ENCODE assay signal across 23 cellular contexts in genomic region chr11:132047167-132047566, GRCh38.
"Had no signal": no experiment of that assay in that cellular context is flagged by ENCODE, and none has a peak within 500 bp of the region (broad histone marks: within the 10 kb centered on the region; RNA-seq: fewer than 3 reads in every experiment).

No MANE protein-coding gene starts in this region.

- H3K4me3 ChIP-seq: cardiac muscle cell, K562, SJSA1 had no signal

- H3K4me1 ChIP-seq: SJSA1 had no signal

- H3K36me3 Mint-ChIP-seq: activated CD8-positive, alpha-beta memory T cell treated with anti-CD3 and anti-CD28 coated beads, Interleukin-2, amount 10 ng/mL, durations not matched to agents 7 days and 5 days; activated naive CD4-positive, alpha-beta T cell treated with anti-CD3 and anti-CD28 coated beads, Interleukin-2, amount 50 U/mL, for 72 hours; T-cell had no signal

- H3K9me3 Mint-ChIP-seq: activated CD4-positive, alpha-beta T cell treated with anti-CD3 and anti-CD28 coated beads, Interleukin-2, amount 10 ng/mL, durations not matched to agents 24 days and 14 days; activated T-cell treated with anti-CD3 and anti-CD28 coated beads, Interleukin-2, amount 50 U/mL, for 24 hours; T-cell had no signal

- H3K4me1 Mint-ChIP-seq: activated B cell treated with CpG ODN at 0.5 μM for 24 hours; activated CD4-positive, alpha-beta T cell treated with anti-CD3 and anti-CD28 coated beads, Interleukin-2, amount 10 ng/mL, durations not matched to agents 24 days and 14 days; activated CD8-positive, alpha-beta memory T cell treated with anti-CD3 and anti-CD28 coated beads, Interleukin-2, amount 10 ng/mL, durations not matched to agents 7 days and 5 days; T-cell had no signal

- H3K27ac Mint-ChIP-seq: activated B cell treated with CpG ODN at 0.5 μM for 24 hours; activated CD4-positive, alpha-beta T cell treated with anti-CD3 and anti-CD28 coated beads, Interleukin-2, amount 10 ng/mL, durations not matched to agents 24 days and 14 days; activated CD8-positive, alpha-beta memory T cell treated with anti-CD3 and anti-CD28 coated beads, Interleukin-2, amount 10 ng/mL, durations not matched to agents 7 days and 5 days; activated naive CD4-positive, alpha-beta T cell treated with anti-CD3 and anti-CD28 coated beads, Interleukin-2, amount 50 U/mL, for 72 hours; activated T-cell treated with anti-CD3 and anti-CD28 coated beads, Interleukin-2, amount 50 U/mL, for 24 hours; T-cell had no signal

- ATAC-seq: activated CD8-positive, alpha-beta memory T cell treated with anti-CD3 and anti-CD28 coated beads, Interleukin-2, amount 10 ng/mL, durations not matched to agents 7 days and 5 days; activated naive CD4-positive, alpha-beta T cell treated with anti-CD3 and anti-CD28 coated beads, Interleukin-2, amount 50 U/mL, for 72 hours; K562; PC-3; T-cell had no signal

- DNase-seq: activated B cell treated with CpG ODN at 0.5 μM for 24 hours; activated CD4-positive, alpha-beta T cell treated with anti-CD3 and anti-CD28 coated beads for 1 hour; activated CD4-positive, alpha-beta T cell treated with anti-CD3 and anti-CD28 coated beads, Interleukin-2, amount 10 ng/mL, durations not matched to agents 24 days and 14 days; activated CD4-positive, alpha-beta T cell treated with anti-CD3 and anti-CD28 coated beads, Interleukin-2, amount 50 U/mL, for 48 hours; activated CD8-positive, alpha-beta memory T cell treated with anti-CD3 and anti-CD28 coated beads, Interleukin-2, amount 10 ng/mL, durations not matched to agents 7 days and 5 days; activated effector memory CD4-positive, alpha-beta T cell treated with anti-CD3 and anti-CD28 coated beads, Interleukin-2, amount 50 U/mL, for 16 hours; activated naive CD4-positive, alpha-beta T cell treated with Interleukin-2 at 50 U/mL for 16 hours; activated T-cell treated with anti-CD3 and anti-CD28 coated beads, Interleukin-2, amount 50 U/mL, for 24 hours; brain microvascular endothelial cell; Kasumi-1; NCI-H1048; NCI-H187 treated with DMSO at 0.1 percent for 48 hours; NCI-H2081 treated with DMSO at 0.1 percent for 48 hours; NCI-H446; PC-3; SHP77; T-cell; T-helper 2 cell; T1000 had no signal

- H3K27me3 Mint-ChIP-seq: activated B cell treated with CpG ODN at 0.5 μM for 24 hours; activated CD4-positive, alpha-beta T cell treated with anti-CD3 and anti-CD28 coated beads, Interleukin-2, amount 10 ng/mL, durations not matched to agents 24 days and 14 days; activated CD8-positive, alpha-beta memory T cell treated with anti-CD3 and anti-CD28 coated beads, Interleukin-2, amount 10 ng/mL, durations not matched to agents 7 days and 5 days; activated T-cell treated with anti-CD3 and anti-CD28 coated beads, Interleukin-2, amount 50 U/mL, for 24 hours; T-cell had no signal

- H3K27me3 ChIP-seq: brain microvascular endothelial cell, SJSA1 had no signal

- H3K4me3 Mint-ChIP-seq: activated B cell treated with CpG ODN at 0.5 μM for 24 hours; activated CD4-positive, alpha-beta T cell treated with anti-CD3 and anti-CD28 coated beads, Interleukin-2, amount 10 ng/mL, durations not matched to agents 24 days and 14 days; activated CD8-positive, alpha-beta memory T cell treated with anti-CD3 and anti-CD28 coated beads, Interleukin-2, amount 10 ng/mL, durations not matched to agents 7 days and 5 days; activated T-cell treated with anti-CD3 and anti-CD28 coated beads, Interleukin-2, amount 50 U/mL, for 24 hours; T-cell had no signal

- H3K36me3 ChIP-seq: brain microvascular endothelial cell, cardiac muscle cell, SJSA1 had no signal

- H3K9me3 ChIP-seq: SJSA1 had no signal
